ENCODE assay signal across 8 cellular contexts in the genomic region with DNA sequence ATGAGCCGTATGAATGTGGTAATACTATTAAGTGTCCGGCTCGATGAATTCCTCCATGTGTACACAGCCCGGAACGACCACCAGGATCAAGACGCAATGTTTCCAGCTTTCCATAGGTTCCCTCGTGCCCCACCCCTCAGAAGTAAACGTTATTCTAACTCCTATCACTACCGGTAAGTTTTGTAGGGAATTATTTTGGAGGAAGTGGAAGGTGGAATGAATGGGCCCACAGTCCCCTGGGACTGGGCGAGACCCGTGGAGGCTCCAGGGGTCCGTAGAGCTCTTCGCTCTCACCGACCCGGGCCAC. TPM values are rescaled to one million over a fixed set of nuclear protein-coding genes. Genes with fewer than 3 reads are reported as not detected.
DNase-seq lines count a peak whose midpoint lies in the region; ATAC-seq, FAIRE-seq and TF ChIP-seq lines count a peak whose summit lies in the region.

No MANE protein-coding gene starts in this region.

- TF ChIP-seq POLR2A in tibial nerve (IDR thresholded peaks at IDR 0.05): no peak

- peak overlapping the region; percentile 89 for H2AFZ ChIP-seq in astrocyte (ENCODE audit: low read depth, low read length)

- H3K27ac Mint-ChIP-seq in activated T-cell treated with anti-CD3 and anti-CD28 coated beads, Interleukin-2, amount 50 U/mL, for 72 hours: peak overlapping the region; percentile 52
- peak overlapping the region; percentile 96 for H3K27ac Mint-ChIP-seq in astrocyte (ENCODE audit: unreplicated experiment)

- peak overlapping the region; percentile 83 to 94 for H3K4me3 Mint-ChIP-seq in activated T-cell treated with anti-CD3 and anti-CD28 coated beads, Interleukin-2, amount 50 U/mL, for 72 hours
- H3K4me3 Mint-ChIP-seq in astrocyte (ENCODE audit: unreplicated experiment): peak overlapping the region; percentile 86

- H3K4me1 Mint-ChIP-seq in activated T-cell treated with anti-CD3 and anti-CD28 coated beads, Interleukin-2, amount 50 U/mL, for 72 hours (ENCODE audit: low read depth): peaks cover 43% of the 10 kb centered on the region
- H3K4me1 Mint-ChIP-seq in astrocyte (ENCODE audit: low read depth, unreplicated experiment): peaks cover 15% of the 10 kb centered on the region

- H3K4me3 ChIP-seq in astrocyte (ENCODE audit: insufficient read depth, low read depth, low read length) (peak overlapping the region; percentile 71), lung (peak overlapping the region; percentile 95), tibial nerve (peak overlapping the region; percentile 45 to 92 (median 81))

- TF ChIP-seq EP300 in tibial nerve (IDR thresholded peaks at IDR 0.05): no peak

- H3K9me3 ChIP-seq in astrocyte (ENCODE audit: insufficient read depth, low read depth, low read length): no peaks in the 10 kb centered on the region
- no peaks in the 10 kb centered on the region for H3K9me3 ChIP-seq in lung (ENCODE audit: control insufficient read depth in 2 of 2, insufficient read depth in 1 of 2, low read length in 1 of 2)
- no peaks in the 10 kb centered on the region for H3K9me3 ChIP-seq in tibial nerve

- WGBS in lung, 2 donors: 3 to 4% methylated on average over 15 of the region's 15 CpGs
- WGBS in tibial nerve, 2 donors: 2 to 3% methylated on average over 15 of the region's 15 CpGs

- TF ChIP-seq CTCF in astrocyte (IDR thresholded peaks at IDR 0.05; ENCODE audit: insufficient read depth, low read depth, low read length): no peak
- no peak for TF ChIP-seq CTCF in lung (IDR thresholded peaks at IDR 0.05; ENCODE audit: control extremely low read depth, extremely low read depth)
- no peak for TF ChIP-seq CTCF in tibial nerve (IDR thresholded peaks at IDR 0.05)

- no peaks in the 10 kb centered on the region for H3K36me3 ChIP-seq in astrocyte (ENCODE audit: insufficient read depth, low read length)
- H3K36me3 ChIP-seq in lung (ENCODE audit: control insufficient read depth in 2 of 2, insufficient read depth in 2 of 2, low read length in 2 of 2): no peaks in the 10 kb centered on the region
- no peaks in the 10 kb centered on the region for H3K36me3 ChIP-seq in tibial nerve

- FAIRE-seq in astrocyte (lab: Jason Lieb, UNC): no peak

- peaks cover 6% of the 10 kb centered on the region for H3K27me3 Mint-ChIP-seq in activated T-cell treated with anti-CD3 and anti-CD28 coated beads, Interleukin-2, amount 50 U/mL, for 72 hours (ENCODE audit: low read depth)
- no peaks in the 10 kb centered on the region for H3K27me3 Mint-ChIP-seq in astrocyte (ENCODE audit: low read depth, unreplicated experiment)

- H3K36me3 Mint-ChIP-seq in activated T-cell treated with anti-CD3 and anti-CD28 coated beads, Interleukin-2, amount 50 U/mL, for 72 hours (ENCODE audit: insufficient read depth in 2 of 2): peaks cover 8 to 9% of the 10 kb centered on the region in 2 donors
- peaks cover under 1% of the 10 kb centered on the region for H3K36me3 Mint-ChIP-seq in astrocyte (ENCODE audit: low read depth, unreplicated experiment)

- H3K9me3 Mint-ChIP-seq in activated T-cell treated with anti-CD3 and anti-CD28 coated beads, Interleukin-2, amount 50 U/mL, for 72 hours: no peaks in the 10 kb centered on the region
- H3K9me3 Mint-ChIP-seq in astrocyte (ENCODE audit: unreplicated experiment): no peaks in the 10 kb centered on the region

- peak overlapping the region; percentile 79 for H3K9ac ChIP-seq in astrocyte (ENCODE audit: low read length)

- H4K20me1 ChIP-seq in astrocyte (ENCODE audit: insufficient read depth, low read length): peaks cover 36% of the 10 kb centered on the region

- H3K27me3 ChIP-seq in astrocyte (ENCODE audit: insufficient read depth, low read length) (no peaks in the 10 kb centered on the region), lung (ENCODE audit: control insufficient read depth, insufficient read depth) (no peaks in the 10 kb centered on the region), tibial nerve (no peaks in the 10 kb centered on the region)

- peak overlapping the region; percentile 94 for H3K4me2 ChIP-seq in astrocyte (ENCODE audit: low read length)

- H3K27ac ChIP-seq in astrocyte (ENCODE audit: low read depth, low read length) (peak overlapping the region; percentile 57), lung (ENCODE audit: low read depth in 1 of 2, low read length in 1 of 2) (peak overlapping the region; percentile 84 to 95), tibial nerve (peak overlapping the region; percentile 63 to 91 (median 82))

- no peak for ATAC-seq in activated T-cell treated with anti-CD3 and anti-CD28 coated beads, Interleukin-2, amount 50 U/mL, for 72 hours (replicated peaks in 1 of 2)
- no peak for ATAC-seq in lung (ENCODE audit: insufficient read depth, low FRiP score)

- DNase-seq in activated T-cell treated with anti-CD3 and anti-CD28 coated beads, Interleukin-2, amount 50 U/mL, for 72 hours: no peak
- DNase-seq in activated T-cell treated with anti-CD3 and anti-CD28 coated beads, Interleukin-2, amount 50 U/mL, for 1 hour: no peak
- DNase-seq in astrocyte (ENCODE audit: low read depth) (no peak), lung (ENCODE audit: low spot score) (no peak), tibial nerve (ENCODE audit: low spot score in 2 of 2) (no peak), dedifferentiated amniotic fluid mesenchymal stem cell (ENCODE audit: extremely low spot score) (no peak), A172 (ENCODE audit: low spot score) (no peak), HT-29 (ENCODE audit: low spot score) (no peak)

- peaks cover 15% of the 10 kb centered on the region for H3K4me1 ChIP-seq in astrocyte (ENCODE audit: insufficient read depth, low read length)
- peaks cover 4 to 6% of the 10 kb centered on the region in 2 donors for H3K4me1 ChIP-seq in lung (ENCODE audit: control insufficient read depth in 2 of 2, insufficient read depth in 2 of 2, low read length in 2 of 2)
- H3K4me1 ChIP-seq in tibial nerve: peaks cover 0 to 37% (median 9%) of the 10 kb centered on the region in 4 donors

- H3K79me2 ChIP-seq in astrocyte (ENCODE audit: insufficient read depth, low read length): peaks cover 43% of the 10 kb centered on the region

RNA-seq across cellular contexts. Expression of gene FAR1, which starts 0.7 kb away (rescaled TPM):
- 10 to 100 TPM; 49.4 to 53.4 TPM for total RNA-seq in activated T-cell treated with anti-CD3 and anti-CD28 coated beads, Interleukin-2, amount 50 U/mL, for 72 hours
- total RNA-seq in astrocyte (83.5 and 100 TPM in 2 replicates), lung (100 to 1,000 TPM in 1 of 2 donors, 10 to 100 TPM in 1; 56.8 to 126 TPM), tibial nerve (10 to 100 TPM; 54.6 to 64.0 (median 60.3) TPM)
- 10 to 100 TPM; 22.5 to 23.0 TPM for polyA plus RNA-seq in lung
- total RNA-seq in A172 (2014; rRNA removed; shearing (Covaris generic)): 64.7 and 81.5 TPM in 2 replicates
- total RNA-seq in HT-29 (2014; rRNA removed; shearing (Covaris generic)): 25.9 and 34.4 TPM in 2 replicates
